ENCODE assay signal across 29 cellular contexts in the genomic region with DNA sequence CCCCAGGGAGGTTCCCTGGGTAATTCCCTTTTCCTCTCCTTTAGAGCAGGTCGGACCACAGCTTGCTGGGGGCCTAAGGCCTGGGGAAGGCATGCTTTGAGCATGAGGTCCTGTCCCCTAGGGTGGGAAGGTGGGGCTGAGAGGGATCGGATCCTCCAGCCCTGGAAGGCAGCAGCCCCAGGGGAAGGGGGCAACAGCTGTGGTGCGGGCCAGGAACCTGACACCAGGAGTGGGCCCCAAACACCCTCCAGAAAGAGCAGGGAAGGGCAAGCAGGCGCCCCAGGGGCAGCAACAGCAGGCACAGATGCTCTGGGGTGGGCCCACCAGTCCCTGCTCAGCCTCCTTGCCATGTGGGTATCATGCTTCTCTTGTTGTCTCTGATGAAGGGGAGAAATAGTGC.
"Had no signal": no experiment of that assay in that cellular context is flagged by ENCODE, and none has a peak within 500 bp of the region (broad histone marks: within the 10 kb centered on the region; RNA-seq: fewer than 3 reads in every experiment).

No MANE protein-coding gene starts in this region.

- H2AFZ ChIP-seq: hepatocyte had no signal

- H3K79me2 ChIP-seq: hepatocyte had no signal

- ATAC-seq: activated naive CD8-positive, alpha-beta T cell treated with anti-CD3 and anti-CD28 coated beads, Interleukin-2, amount 50 U/mL, for 24 hours; effector memory CD8-positive, alpha-beta T cell; gastroesophageal sphincter; left colon; pancreas; T-helper 17 cell; WTC11 had no signal

- H3K4me3 ChIP-seq: gastroesophageal sphincter, hepatocyte, pancreas, prostate gland, sigmoid colon, tibial nerve had no signal

- H3K9me3 ChIP-seq: gastroesophageal sphincter, pancreas, prostate gland, sigmoid colon, tibial nerve had no signal

- H3K27me3 ChIP-seq: hepatocyte, pancreas, sigmoid colon, tibial nerve had no signal

- H3K27me3 Mint-ChIP-seq: activated CD4-positive, alpha-beta memory T cell treated with anti-CD3 and anti-CD28 coated beads, Interleukin-2, amount 10 ng/mL, durations not matched to agents 7 days and 5 days; activated naive CD4-positive, alpha-beta T cell treated with anti-CD3 and anti-CD28 coated beads, Interleukin-2, amount 50 U/mL, for 24 hours; activated naive CD8-positive, alpha-beta T cell treated with anti-CD3 and anti-CD28 coated beads, Interleukin-2, amount 50 U/mL, for 24 hours; effector memory CD8-positive, alpha-beta T cell; T-helper 17 cell had no signal

- DNase-seq: activated CD4-positive, alpha-beta memory T cell treated with anti-CD3 and anti-CD28 coated beads, Interleukin-2, amount 10 ng/mL, durations not matched to agents 7 days and 5 days; activated CD4-positive, alpha-beta T cell treated with anti-CD3 and anti-CD28 coated beads for 1 hour; activated CD4-positive, alpha-beta T cell treated with anti-CD3 and anti-CD28 coated beads, Interleukin-2, amount 10 ng/mL, durations not matched to agents 7 days and 5 days; activated CD8-positive, alpha-beta memory T cell treated with anti-CD3 and anti-CD28 coated beads, Interleukin-2, amount 50 U/mL, for 48 hours; activated naive CD8-positive, alpha-beta T cell treated with anti-CD3 and anti-CD28 coated beads, Interleukin-2, amount 50 U/mL, for 24 hours; activated T-cell treated with anti-CD3 and anti-CD28 coated beads, Interleukin-2, amount 50 U/mL, for 48 hours; amygdala; caudate nucleus; cortex of kidney; effector memory CD8-positive, alpha-beta T cell; left colon; mammary epithelial cell; naive B cell; nephron progenitor cell; nucleus accumbens; sigmoid colon; stimulated activated CD4-positive, alpha-beta T cell treated with anti-CD3 and anti-CD28 coated beads, Interleukin-15, amount 100 ng/mL, for 24 hours; stimulated activated CD4-positive, alpha-beta T cell treated with anti-CD3 and anti-CD28 coated beads, Interleukin-2, amount 100 ng/mL, for 24 hours; stimulated activated naive CD4-positive, alpha-beta T cell treated with Interleukin-2 at 50 U/mL for 16 hours; T-helper 17 cell had no signal

- H3K9me3 Mint-ChIP-seq: activated CD4-positive, alpha-beta memory T cell treated with anti-CD3 and anti-CD28 coated beads, Interleukin-2, amount 10 ng/mL, durations not matched to agents 7 days and 5 days; activated CD4-positive, alpha-beta T cell treated with anti-CD3 and anti-CD28 coated beads, Interleukin-2, amount 10 ng/mL, durations not matched to agents 7 days and 5 days; activated naive CD4-positive, alpha-beta T cell treated with anti-CD3 and anti-CD28 coated beads, Interleukin-2, amount 50 U/mL, for 24 hours; activated naive CD8-positive, alpha-beta T cell treated with anti-CD3 and anti-CD28 coated beads, Interleukin-2, amount 50 U/mL, for 24 hours; activated T-helper 2 cell treated with anti-CD3 and anti-CD28 coated beads, Interferon-gamma antibody, Interleukin-2, Interleukin-4, amounts not matched to agents 10 μg/mL and 5 μg/mL and 100 μg/mL, durations not matched to agents 14 hours and 24 hours and 36 hours; effector memory CD8-positive, alpha-beta T cell; mesothelial cell of epicardium; naive B cell; nephron progenitor cell; WTC11 had no signal

- H3K4me2 ChIP-seq: hepatocyte had no signal

- H3K27ac ChIP-seq: gastroesophageal sphincter, hepatocyte, pancreas, prostate gland, sigmoid colon, tibial nerve had no signal

- H3K36me3 ChIP-seq: pancreas, prostate gland had no signal

- H3K36me3 Mint-ChIP-seq: activated naive CD4-positive, alpha-beta T cell treated with anti-CD3 and anti-CD28 coated beads, Interleukin-2, amount 50 U/mL, for 24 hours; mesothelial cell of epicardium; naive B cell; WTC11 had no signal

- H3K4me3 Mint-ChIP-seq: activated CD4-positive, alpha-beta memory T cell treated with anti-CD3 and anti-CD28 coated beads, Interleukin-2, amount 10 ng/mL, durations not matched to agents 7 days and 5 days; activated CD4-positive, alpha-beta T cell treated with anti-CD3 and anti-CD28 coated beads, Interleukin-2, amount 10 ng/mL, durations not matched to agents 7 days and 5 days; activated naive CD4-positive, alpha-beta T cell treated with anti-CD3 and anti-CD28 coated beads, Interleukin-2, amount 50 U/mL, for 24 hours; activated naive CD8-positive, alpha-beta T cell treated with anti-CD3 and anti-CD28 coated beads, Interleukin-2, amount 50 U/mL, for 24 hours; effector memory CD8-positive, alpha-beta T cell; mesothelial cell of epicardium; nephron progenitor cell; T-helper 17 cell; WTC11 had no signal

- H3K27ac Mint-ChIP-seq: activated CD4-positive, alpha-beta memory T cell treated with anti-CD3 and anti-CD28 coated beads, Interleukin-2, amount 10 ng/mL, durations not matched to agents 7 days and 5 days; activated naive CD4-positive, alpha-beta T cell treated with anti-CD3 and anti-CD28 coated beads, Interleukin-2, amount 50 U/mL, for 24 hours; activated naive CD8-positive, alpha-beta T cell treated with anti-CD3 and anti-CD28 coated beads, Interleukin-2, amount 50 U/mL, for 24 hours; activated T-helper 2 cell treated with anti-CD3 and anti-CD28 coated beads, Interferon-gamma antibody, Interleukin-2, Interleukin-4, amounts not matched to agents 10 μg/mL and 5 μg/mL and 100 μg/mL, durations not matched to agents 14 hours and 24 hours and 36 hours; mesothelial cell of epicardium; nephron progenitor cell; T-helper 17 cell; WTC11 had no signal
